ENCODE assay signal across 1 cellular context in the genomic region with DNA sequence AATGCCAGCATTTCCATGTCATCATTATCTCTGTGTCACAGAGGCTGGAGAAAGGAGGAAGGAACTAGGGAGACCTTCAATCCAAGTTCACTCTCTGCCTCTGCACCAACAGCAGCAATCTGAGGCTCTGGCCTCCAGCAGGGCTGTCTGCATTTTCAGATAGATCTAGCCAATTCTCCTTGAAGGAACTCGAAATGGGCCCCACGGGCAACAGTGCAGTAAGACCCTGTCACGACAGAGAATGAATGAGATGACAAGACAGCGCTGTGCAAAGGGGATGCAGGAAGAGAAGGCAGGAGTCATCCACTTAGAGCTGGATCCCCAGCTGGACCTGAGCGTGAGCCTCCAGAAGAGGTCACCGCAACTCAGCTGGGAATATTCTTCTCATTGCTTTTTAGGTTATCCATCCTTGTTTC.
TF ChIP-seq lines count a peak whose summit lies in the region.

No MANE protein-coding gene starts in this region.

TF ChIP-seq in GM23338, 12 proteins besides CTCF, POLR2A, EP300 and RAD21 (continued from another document):
- TF ChIP-seq, protein P1, sequence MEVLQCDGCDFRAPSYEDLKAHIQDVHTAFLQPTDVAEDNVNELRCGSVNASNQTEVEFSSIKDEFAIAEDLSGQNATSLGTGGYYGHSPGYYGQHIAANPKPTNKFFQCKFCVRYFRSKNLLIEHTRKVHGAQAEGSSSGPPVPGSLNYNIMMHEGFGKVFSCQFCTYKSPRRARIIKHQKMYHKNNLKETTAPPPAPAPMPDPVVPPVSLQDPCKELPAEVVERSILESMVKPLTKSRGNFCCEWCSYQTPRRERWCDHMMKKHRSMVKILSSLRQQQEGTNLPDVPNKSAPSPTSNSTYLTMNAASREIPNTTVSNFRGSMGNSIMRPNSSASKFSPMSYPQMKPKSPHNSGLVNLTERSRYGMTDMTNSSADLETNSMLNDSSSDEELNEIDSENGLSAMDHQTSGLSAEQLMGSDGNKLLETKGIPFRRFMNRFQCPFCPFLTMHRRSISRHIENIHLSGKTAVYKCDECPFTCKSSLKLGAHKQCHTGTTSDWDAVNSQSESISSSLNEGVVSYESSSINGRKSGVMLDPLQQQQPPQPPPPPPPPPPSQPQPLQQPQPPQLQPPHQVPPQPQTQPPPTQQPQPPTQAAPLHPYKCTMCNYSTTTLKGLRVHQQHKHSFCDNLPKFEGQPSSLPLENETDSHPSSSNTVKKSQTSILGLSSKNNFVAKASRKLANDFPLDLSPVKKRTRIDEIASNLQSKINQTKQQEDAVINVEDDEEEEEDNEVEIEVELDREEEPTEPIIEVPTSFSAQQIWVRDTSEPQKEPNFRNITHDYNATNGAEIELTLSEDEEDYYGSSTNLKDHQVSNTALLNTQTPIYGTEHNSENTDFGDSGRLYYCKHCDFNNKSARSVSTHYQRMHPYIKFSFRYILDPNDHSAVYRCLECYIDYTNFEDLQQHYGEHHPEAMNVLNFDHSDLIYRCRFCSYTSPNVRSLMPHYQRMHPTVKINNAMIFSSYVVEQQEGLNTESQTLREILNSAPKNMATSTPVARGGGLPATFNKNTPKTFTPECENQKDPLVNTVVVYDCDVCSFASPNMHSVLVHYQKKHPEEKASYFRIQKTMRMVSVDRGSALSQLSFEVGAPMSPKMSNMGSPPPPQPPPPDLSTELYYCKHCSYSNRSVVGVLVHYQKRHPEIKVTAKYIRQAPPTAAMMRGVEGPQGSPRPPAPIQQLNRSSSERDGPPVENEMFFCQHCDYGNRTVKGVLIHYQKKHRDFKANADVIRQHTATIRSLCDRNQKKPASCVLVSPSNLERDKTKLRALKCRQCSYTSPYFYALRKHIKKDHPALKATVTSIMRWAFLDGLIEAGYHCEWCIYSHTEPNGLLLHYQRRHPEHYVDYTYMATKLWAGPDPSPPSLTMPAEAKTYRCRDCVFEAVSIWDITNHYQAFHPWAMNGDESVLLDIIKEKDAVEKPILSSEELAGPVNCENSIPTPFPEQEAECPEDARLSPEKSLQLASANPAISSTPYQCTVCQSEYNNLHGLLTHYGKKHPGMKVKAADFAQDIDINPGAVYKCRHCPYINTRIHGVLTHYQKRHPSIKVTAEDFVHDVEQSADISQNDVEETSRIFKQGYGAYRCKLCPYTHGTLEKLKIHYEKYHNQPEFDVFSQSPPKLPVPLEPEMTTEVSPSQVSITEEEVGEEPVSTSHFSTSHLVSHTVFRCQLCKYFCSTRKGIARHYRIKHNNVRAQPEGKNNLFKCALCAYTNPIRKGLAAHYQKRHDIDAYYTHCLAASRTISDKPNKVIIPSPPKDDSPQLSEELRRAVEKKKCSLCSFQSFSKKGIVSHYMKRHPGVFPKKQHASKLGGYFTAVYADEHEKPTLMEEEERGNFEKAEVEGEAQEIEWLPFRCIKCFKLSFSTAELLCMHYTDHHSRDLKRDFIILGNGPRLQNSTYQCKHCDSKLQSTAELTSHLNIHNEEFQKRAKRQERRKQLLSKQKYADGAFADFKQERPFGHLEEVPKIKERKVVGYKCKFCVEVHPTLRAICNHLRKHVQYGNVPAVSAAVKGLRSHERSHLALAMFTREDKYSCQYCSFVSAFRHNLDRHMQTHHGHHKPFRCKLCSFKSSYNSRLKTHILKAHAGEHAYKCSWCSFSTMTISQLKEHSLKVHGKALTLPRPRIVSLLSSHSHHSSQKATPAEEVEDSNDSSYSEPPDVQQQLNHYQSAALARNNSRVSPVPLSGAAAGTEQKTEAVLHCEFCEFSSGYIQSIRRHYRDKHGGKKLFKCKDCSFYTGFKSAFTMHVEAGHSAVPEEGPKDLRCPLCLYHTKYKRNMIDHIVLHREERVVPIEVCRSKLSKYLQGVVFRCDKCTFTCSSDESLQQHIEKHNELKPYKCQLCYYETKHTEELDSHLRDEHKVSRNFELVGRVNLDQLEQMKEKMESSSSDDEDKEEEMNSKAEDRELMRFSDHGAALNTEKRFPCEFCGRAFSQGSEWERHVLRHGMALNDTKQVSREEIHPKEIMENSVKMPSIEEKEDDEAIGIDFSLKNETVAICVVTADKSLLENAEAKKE (CRISPR knock-in tag; IDR thresholded peaks at IDR 0.05): no peak
- no peak for TF ChIP-seq POLR2AphosphoS5 (IDR thresholded peaks at IDR 0.05; ENCODE audit: low read depth)
